Comparison of ENCODE assay signal across 16 cellular contexts in genomic region chr1:204991342-204991844, GRCh38. TPM values are rescaled to one million over a fixed set of nuclear protein-coding genes. Genes with fewer than 3 reads are reported as not detected.
DNase-seq lines count a peak whose midpoint lies in the region; ATAC-seq, FAIRE-seq and TF ChIP-seq lines count a peak whose summit lies in the region.
"Had no signal": no experiment of that assay in that cellular context is flagged by ENCODE, and none has a peak within 500 bp of the region (broad histone marks: within the 10 kb centered on the region; RNA-seq: fewer than 3 reads in every experiment).

No MANE protein-coding gene starts in this region.

- peaks cover 2 to 8% (median 6%) of the 10 kb centered on the region in 4 donors for H3K4me1 Mint-ChIP-seq in CD4-positive, alpha-beta memory T cell

- H3K9me3 Mint-ChIP-seq in CD4-positive, alpha-beta memory T cell, result no peaks in the 10 kb centered on the region

- H3K27me3 ChIP-seq in iPS DF 6.9 (ENCODE audit: control insufficient read depth, insufficient read depth, low read length), result no peaks in the 10 kb centered on the region
- no peaks in the 10 kb centered on the region for H3K27me3 ChIP-seq in tibial nerve
- no peaks in the 10 kb centered on the region for H3K27me3 ChIP-seq in CD4-positive, alpha-beta memory T cell (ENCODE audit: insufficient read depth, low read length)

- H3K36me3 Mint-ChIP-seq in CD4-positive, alpha-beta memory T cell, result no peaks in the 10 kb centered on the region

- CTCF ChIA-PET in CD4-positive, alpha-beta memory T cell (lab: Charles Lee; ENCODE audit: partially characterized antibody), result interaction anchor here (1.1 to 2.1 kb wide), 3 partner anchors 11 to 263 kb away, joined by 3 to 6 read pairs (median 4); no protein-coding TSS in a partner anchor

- H3K4me3 ChIP-seq in iPS DF 6.9 (ENCODE audit: low read length), result no peak overlapping the region
- H3K4me3 ChIP-seq in tibial nerve, result no peak overlapping the region
- H3K4me3 ChIP-seq in CD4-positive, alpha-beta memory T cell (ENCODE audit: low read length in 2 of 2), result no peak overlapping the region
- H3K4me3 ChIP-seq: A549, left ventricle myocardium inferior, stomach had no signal

- no peak overlapping the region for H3K4me3 Mint-ChIP-seq in CD4-positive, alpha-beta memory T cell

- intact Hi-C loops in CD4-positive, alpha-beta memory T cell (cut with micrococcal nuclease), result no loop called here

- TF ChIP-seq EP300 in tibial nerve (IDR thresholded peaks at IDR 0.05), result no peak

- no peak overlapping the region for H3K27ac ChIP-seq in iPS DF 6.9 (ENCODE audit: low read length)
- H3K27ac ChIP-seq in tibial nerve, result peak overlapping the region; percentile 66 to 90 (median 78)
- no peak overlapping the region for H3K27ac ChIP-seq in CD4-positive, alpha-beta memory T cell (ENCODE audit: low read depth, low read length)
- H3K27ac ChIP-seq: A549, foreskin keratinocyte had no signal

- H3K27ac Mint-ChIP-seq in CD4-positive, alpha-beta memory T cell, result no peak overlapping the region

- no peak for ATAC-seq in HG02759 (IDR thresholded peaks at IDR 0.05; ENCODE audit: unreplicated experiment)
- ATAC-seq: foreskin keratinocyte had no signal

- TF ChIP-seq CTCF in tibial nerve (IDR thresholded peaks at IDR 0.05), result no peak

- peak; percentile 19 to 65 for DNase-seq in NCI-H2081 (lab: John Stamatoyannopoulos, UW)
- no peak for DNase-seq in NCI-H2081 treated with DMSO at 0.1 percent for 48 hours (lab: John Stamatoyannopoulos, UW)
- peak; percentile 87 for DNase-seq in NCI-H2227 treated with DMSO at 0.1 percent for 48 hours (lab: John Stamatoyannopoulos, UW)
- peak; percentile 55 for DNase-seq in iPS DF 6.9 (ENCODE audit: low read depth, low spot score)
- no peak for DNase-seq in tibial nerve (ENCODE audit: low spot score in 2 of 2)
- DNase-seq in GM19239 (ENCODE audit: insufficient read length, low spot score), result no peak
- no peak for DNase-seq in CD4-positive, alpha-beta memory T cell
- DNase-seq: DMS53; foreskin keratinocyte; left ventricle myocardium inferior; NCI-H1105; stimulated activated CD4-positive, alpha-beta T cell treated with anti-CD3 and anti-CD28 coated beads, Interleukin-1b, Interleukin-23, amount 100 ng/mL, for 48 hours; stomach had no signal

- POLR2A ChIA-PET in CD4-positive, alpha-beta memory T cell (lab: Charles Lee; ENCODE audit: partially characterized antibody), result no interaction called here

- TF ChIP-seq POLR2A in tibial nerve (IDR thresholded peaks at IDR 0.05), result no peak

- H3K36me3 ChIP-seq in iPS DF 6.9 (ENCODE audit: control insufficient read depth, insufficient read depth, low read length) (no peaks in the 10 kb centered on the region), tibial nerve (peaks cover 0 to under 1% (median 0%) of the 10 kb centered on the region in 3 donors)
- no peaks in the 10 kb centered on the region for H3K36me3 ChIP-seq in CD4-positive, alpha-beta memory T cell (ENCODE audit: insufficient read depth, low read length)
- H3K36me3 ChIP-seq: left ventricle myocardium inferior had no signal

- H3K27me3 Mint-ChIP-seq in CD4-positive, alpha-beta memory T cell, result peaks cover 0 to 12% of the 10 kb centered on the region in 2 donors

- H3K4me1 ChIP-seq in iPS DF 6.9 (ENCODE audit: control insufficient read depth, insufficient read depth, low read length) (peaks cover 17% of the 10 kb centered on the region), tibial nerve (peaks cover 0 to 55% (median 19%) of the 10 kb centered on the region in 4 donors)
- H3K4me1 ChIP-seq in CD4-positive, alpha-beta memory T cell (ENCODE audit: insufficient read depth, low read length), result no peaks in the 10 kb centered on the region
- H3K4me1 ChIP-seq: A549, foreskin keratinocyte, stomach had no signal

- WGBS in iPS DF 6.9 (ENCODE audit: insufficient coverage, insufficient read length), result no CpG with 5 or more reads among the region's 11 CpGs
- WGBS in tibial nerve, 2 donors, result 57 to 66% methylated on average over 10 to 11 of the region's 11 CpGs

- H3K9me3 ChIP-seq in iPS DF 6.9 (ENCODE audit: control insufficient read depth, insufficient read depth, low read length), result no peaks in the 10 kb centered on the region
- H3K9me3 ChIP-seq in tibial nerve, result no peaks in the 10 kb centered on the region
- H3K9me3 ChIP-seq in CD4-positive, alpha-beta memory T cell (ENCODE audit: control insufficient read depth in 1 of 2, low read length in 2 of 2), result no peaks in the 10 kb centered on the region
- H3K9me3 ChIP-seq: A549, left ventricle myocardium inferior, stomach had no signal

- FAIRE-seq in GM19239 (lab: Jason Lieb, UNC), result no peak
- FAIRE-seq: A549 had no signal

RNA-seq across cellular contexts. Expression of gene CNTN2, which starts 51.6 kb away (rescaled TPM):
- total RNA-seq in tibial nerve, result 10 to 100 TPM in 2 of 4 donors, 1 to 10 TPM in 2; 6.1 to 22.2 (median 12.2) TPM
- not detected for total RNA-seq in CD4-positive, alpha-beta memory T cell
- polyA plus RNA-seq in CD4-positive, alpha-beta memory T cell, result not detected
- total RNA-seq: foreskin keratinocyte, osteocyte had no signal
- polyA plus RNA-seq: A549, foreskin keratinocyte had no signal

Comparison
In these comparisons a context has a peak if more than half of its experiments do, and no peak if none do; other contexts are left out.
1. DNase-seq: peak in NCI-H2081 (2 of 2), NCI-H2227 treated with DMSO at 0.1 percent for 48 hours (single experiment) and iPS DF 6.9 (single experiment); none in NCI-H2081 treated with DMSO at 0.1 percent for 48 hours (single experiment), tibial nerve (0 of 2), GM19239 (single experiment) and CD4-positive, alpha-beta memory T cell (0 of 5).
2. H3K27ac ChIP-seq: peak in tibial nerve (4 of 4); none in iPS DF 6.9 (single experiment) and CD4-positive, alpha-beta memory T cell (single experiment).
3. RNA of gene CNTN2, which starts 51.6 kb away (total RNA-seq): 6.1 to 22.2 TPM in tibial nerve; not detected in CD4-positive, alpha-beta memory T cell; every median in the first group is over 4 times any median in the second.